Comparison of ENCODE assay signal across 1 cellular context in the genomic region with DNA sequence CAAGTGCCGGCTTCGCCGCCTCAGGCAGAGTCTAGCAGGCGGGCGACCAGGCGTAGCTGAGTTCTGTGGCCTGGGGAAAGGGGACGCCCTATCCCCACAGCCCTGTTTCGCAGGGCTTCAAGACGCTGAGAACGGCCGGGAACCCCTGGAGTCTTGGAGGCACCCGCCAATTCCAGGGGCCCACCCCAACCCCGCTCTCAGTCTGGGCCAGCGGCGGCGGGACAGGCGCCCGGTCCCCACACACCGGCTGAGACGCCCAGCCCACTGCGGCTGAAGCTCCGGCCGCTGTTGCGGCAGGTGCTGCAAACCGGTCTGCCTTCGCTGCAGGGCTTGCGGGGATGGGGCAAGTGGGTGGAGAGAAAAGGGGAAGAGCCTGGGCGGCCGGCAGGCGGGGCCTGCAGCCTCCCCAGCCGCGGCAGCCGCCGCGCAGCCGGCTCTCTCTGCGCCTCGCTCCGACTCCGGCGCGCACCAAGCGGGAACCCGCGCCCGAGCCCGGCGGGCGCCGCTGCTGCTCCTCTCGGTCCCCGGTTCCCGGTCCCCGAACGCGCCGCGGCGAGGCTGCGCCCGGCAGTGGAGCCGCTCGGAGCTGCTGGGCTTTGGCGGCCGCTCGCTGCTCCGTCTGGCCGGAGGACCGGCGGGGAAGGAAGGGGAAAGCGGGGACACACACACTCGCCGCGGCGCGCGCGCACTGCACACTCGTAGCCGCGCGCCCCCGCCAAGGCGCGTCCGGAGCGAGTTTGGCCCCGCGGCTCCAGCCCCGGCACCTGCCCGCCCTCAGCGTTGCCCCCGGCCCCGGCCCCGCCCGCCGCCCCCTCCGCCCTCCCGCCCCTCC.
TF ChIP-seq lines count a peak whose summit lies in the region.

A gene with protein sequence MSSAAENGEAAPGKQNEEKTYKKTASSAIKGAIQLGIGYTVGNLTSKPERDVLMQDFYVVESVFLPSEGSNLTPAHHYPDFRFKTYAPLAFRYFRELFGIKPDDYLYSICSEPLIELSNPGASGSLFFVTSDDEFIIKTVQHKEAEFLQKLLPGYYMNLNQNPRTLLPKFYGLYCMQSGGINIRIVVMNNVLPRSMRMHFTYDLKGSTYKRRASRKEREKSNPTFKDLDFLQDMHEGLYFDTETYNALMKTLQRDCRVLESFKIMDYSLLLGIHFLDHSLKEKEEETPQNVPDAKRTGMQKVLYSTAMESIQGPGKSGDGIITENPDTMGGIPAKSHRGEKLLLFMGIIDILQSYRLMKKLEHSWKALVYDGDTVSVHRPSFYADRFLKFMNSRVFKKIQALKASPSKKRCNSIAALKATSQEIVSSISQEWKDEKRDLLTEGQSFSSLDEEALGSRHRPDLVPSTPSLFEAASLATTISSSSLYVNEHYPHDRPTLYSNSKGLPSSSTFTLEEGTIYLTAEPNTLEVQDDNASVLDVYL (plus strand): TSS at position 437 of the 832 bp plus-strand sequence. CDS start 117,375 bp downstream, outside the sequence.

TF ChIP-seq in GM12878, 131 proteins besides CTCF, POLR2A, EP300 and RAD21 (continued from another document and continues in another):
- TF ChIP-seq, protein P1, sequence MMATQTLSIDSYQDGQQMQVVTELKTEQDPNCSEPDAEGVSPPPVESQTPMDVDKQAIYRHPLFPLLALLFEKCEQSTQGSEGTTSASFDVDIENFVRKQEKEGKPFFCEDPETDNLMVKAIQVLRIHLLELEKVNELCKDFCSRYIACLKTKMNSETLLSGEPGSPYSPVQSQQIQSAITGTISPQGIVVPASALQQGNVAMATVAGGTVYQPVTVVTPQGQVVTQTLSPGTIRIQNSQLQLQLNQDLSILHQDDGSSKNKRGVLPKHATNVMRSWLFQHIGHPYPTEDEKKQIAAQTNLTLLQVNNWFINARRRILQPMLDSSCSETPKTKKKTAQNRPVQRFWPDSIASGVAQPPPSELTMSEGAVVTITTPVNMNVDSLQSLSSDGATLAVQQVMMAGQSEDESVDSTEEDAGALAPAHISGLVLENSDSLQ (IDR thresholded peaks at IDR 0.05) = no peak
- TF ChIP-seq EGR1 (IDR thresholded peaks at IDR 0.05; ENCODE audit: borderline replicate concordance in 1 of 2, low read depth in 2 of 2, low read length in 2 of 2) (peak in 1 of 2 experiments; percentile 71; a peak in 1 of 3 replicates), ASH2L (IDR thresholded peaks at IDR 0.05; ENCODE audit: borderline replicate concordance, low read depth) (peak; percentile 44; the same call in 1 of the 2 replicates), TCF7 (IDR thresholded peaks at IDR 0.05; ENCODE audit: borderline replicate concordance) (no peak), BACH1 (IDR thresholded peaks at IDR 0.05; ENCODE audit: borderline replicate concordance) (peak; percentile 82), ZNF24 (IDR thresholded peaks at IDR 0.05) (peak; percentile 50; the same call in 1 of the 2 replicates), POLR2AphosphoS5 (IDR thresholded peaks at IDR 0.05; ENCODE audit: low read length) (0 out of 2 replicates have a peak, but pooled peaks have one; percentile 25), HDAC6 (IDR thresholded peaks at IDR 0.05; ENCODE audit: unreplicated experiment) (peak; percentile 97), IKZF1 (conservative IDR thresholded peaks at IDR 0.05) (peak; percentile 70), DPF2 (IDR thresholded peaks at IDR 0.05) (peak; percentile 76), NR2F1 (conservative IDR thresholded peaks at IDR 0.05) (0 out of 2 replicates have a peak, but pooled peaks have one; percentile 14), FOS (IDR thresholded peaks at IDR 0.05; ENCODE audit: borderline replicate concordance, extremely low read depth, insufficient read length) (no peak), MEF2B (IDR thresholded peaks at IDR 0.05; ENCODE audit: partially characterized antibody, poor library complexity, severe bottlenecking) (no peak), NFIC (IDR thresholded peaks at IDR 0.05; ENCODE audit: low read depth, low read length) (no peak), RELA (IDR thresholded peaks at IDR 0.05; ENCODE audit: borderline replicate concordance, partially characterized antibody) (no peak), LARP7 (IDR thresholded peaks at IDR 0.05) (peak; percentile 96), NR2C1 (IDR thresholded peaks at IDR 0.05) (no peak), NFYA (IDR thresholded peaks at IDR 0.05; ENCODE audit: borderline replicate concordance, low read depth, low read length) (no peak), EED (IDR thresholded peaks at IDR 0.05; ENCODE audit: low read depth) (peak; percentile 58), TAF1 (IDR thresholded peaks at IDR 0.05; ENCODE audit: borderline replicate concordance, low read depth, low read length) (peak; percentile 49; the same call in 1 of the 2 replicates), CBFB (IDR thresholded peaks at IDR 0.05; ENCODE audit: low read depth) (0 out of 2 replicates have a peak, but pooled peaks have one; percentile 28), SREBF1 (IDR thresholded peaks at IDR 0.05; ENCODE audit: low read length) (no peak), SPI1 (IDR thresholded peaks at IDR 0.05; ENCODE audit: borderline replicate concordance, insufficient read depth, low read depth, low read length) (peak; percentile 86)
- TF ChIP-seq, protein P2, sequence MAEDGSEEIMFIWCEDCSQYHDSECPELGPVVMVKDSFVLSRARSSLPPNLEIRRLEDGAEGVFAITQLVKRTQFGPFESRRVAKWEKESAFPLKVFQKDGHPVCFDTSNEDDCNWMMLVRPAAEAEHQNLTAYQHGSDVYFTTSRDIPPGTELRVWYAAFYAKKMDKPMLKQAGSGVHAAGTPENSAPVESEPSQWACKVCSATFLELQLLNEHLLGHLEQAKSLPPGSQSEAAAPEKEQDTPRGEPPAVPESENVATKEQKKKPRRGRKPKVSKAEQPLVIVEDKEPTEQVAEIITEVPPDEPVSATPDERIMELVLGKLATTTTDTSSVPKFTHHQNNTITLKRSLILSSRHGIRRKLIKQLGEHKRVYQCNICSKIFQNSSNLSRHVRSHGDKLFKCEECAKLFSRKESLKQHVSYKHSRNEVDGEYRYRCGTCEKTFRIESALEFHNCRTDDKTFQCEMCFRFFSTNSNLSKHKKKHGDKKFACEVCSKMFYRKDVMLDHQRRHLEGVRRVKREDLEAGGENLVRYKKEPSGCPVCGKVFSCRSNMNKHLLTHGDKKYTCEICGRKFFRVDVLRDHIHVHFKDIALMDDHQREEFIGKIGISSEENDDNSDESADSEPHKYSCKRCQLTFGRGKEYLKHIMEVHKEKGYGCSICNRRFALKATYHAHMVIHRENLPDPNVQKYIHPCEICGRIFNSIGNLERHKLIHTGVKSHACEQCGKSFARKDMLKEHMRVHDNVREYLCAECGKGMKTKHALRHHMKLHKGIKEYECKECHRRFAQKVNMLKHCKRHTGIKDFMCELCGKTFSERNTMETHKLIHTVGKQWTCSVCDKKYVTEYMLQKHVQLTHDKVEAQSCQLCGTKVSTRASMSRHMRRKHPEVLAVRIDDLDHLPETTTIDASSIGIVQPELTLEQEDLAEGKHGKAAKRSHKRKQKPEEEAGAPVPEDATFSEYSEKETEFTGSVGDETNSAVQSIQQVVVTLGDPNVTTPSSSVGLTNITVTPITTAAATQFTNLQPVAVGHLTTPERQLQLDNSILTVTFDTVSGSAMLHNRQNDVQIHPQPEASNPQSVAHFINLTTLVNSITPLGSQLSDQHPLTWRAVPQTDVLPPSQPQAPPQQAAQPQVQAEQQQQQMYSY (CRISPR knock-in tag; IDR thresholded peaks at IDR 0.05) = no peak
- TF ChIP-seq, protein P3, sequence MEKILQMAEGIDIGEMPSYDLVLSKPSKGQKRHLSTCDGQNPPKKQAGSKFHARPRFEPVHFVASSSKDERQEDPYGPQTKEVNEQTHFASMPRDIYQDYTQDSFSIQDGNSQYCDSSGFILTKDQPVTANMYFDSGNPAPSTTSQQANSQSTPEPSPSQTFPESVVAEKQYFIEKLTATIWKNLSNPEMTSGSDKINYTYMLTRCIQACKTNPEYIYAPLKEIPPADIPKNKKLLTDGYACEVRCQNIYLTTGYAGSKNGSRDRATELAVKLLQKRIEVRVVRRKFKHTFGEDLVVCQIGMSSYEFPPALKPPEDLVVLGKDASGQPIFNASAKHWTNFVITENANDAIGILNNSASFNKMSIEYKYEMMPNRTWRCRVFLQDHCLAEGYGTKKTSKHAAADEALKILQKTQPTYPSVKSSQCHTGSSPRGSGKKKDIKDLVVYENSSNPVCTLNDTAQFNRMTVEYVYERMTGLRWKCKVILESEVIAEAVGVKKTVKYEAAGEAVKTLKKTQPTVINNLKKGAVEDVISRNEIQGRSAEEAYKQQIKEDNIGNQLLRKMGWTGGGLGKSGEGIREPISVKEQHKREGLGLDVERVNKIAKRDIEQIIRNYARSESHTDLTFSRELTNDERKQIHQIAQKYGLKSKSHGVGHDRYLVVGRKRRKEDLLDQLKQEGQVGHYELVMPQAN (conservative IDR thresholded peaks at IDR 0.05) = peak; percentile 62; the same call in 1 of the 2 replicates
- TF ChIP-seq, protein P4, sequence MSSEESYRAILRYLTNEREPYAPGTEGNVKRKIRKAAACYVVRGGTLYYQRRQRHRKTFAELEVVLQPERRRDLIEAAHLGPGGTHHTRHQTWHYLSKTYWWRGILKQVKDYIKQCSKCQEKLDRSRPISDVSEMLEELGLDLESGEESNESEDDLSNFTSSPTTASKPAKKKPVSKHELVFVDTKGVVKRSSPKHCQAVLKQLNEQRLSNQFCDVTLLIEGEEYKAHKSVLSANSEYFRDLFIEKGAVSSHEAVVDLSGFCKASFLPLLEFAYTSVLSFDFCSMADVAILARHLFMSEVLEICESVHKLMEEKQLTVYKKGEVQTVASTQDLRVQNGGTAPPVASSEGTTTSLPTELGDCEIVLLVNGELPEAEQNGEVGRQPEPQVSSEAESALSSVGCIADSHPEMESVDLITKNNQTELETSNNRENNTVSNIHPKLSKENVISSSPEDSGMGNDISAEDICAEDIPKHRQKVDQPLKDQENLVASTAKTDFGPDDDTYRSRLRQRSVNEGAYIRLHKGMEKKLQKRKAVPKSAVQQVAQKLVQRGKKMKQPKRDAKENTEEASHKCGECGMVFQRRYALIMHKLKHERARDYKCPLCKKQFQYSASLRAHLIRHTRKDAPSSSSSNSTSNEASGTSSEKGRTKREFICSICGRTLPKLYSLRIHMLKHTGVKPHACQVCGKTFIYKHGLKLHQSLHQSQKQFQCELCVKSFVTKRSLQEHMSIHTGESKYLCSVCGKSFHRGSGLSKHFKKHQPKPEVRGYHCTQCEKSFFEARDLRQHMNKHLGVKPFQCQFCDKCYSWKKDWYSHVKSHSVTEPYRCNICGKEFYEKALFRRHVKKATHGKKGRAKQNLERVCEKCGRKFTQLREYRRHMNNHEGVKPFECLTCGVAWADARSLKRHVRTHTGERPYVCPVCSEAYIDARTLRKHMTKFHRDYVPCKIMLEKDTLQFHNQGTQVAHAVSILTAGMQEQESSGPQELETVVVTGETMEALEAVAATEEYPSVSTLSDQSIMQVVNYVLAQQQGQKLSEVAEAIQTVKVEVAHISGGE (CRISPR knock-in tag; IDR thresholded peaks at IDR 0.05) = peak; percentile 61
- TF ChIP-seq, protein P5, sequence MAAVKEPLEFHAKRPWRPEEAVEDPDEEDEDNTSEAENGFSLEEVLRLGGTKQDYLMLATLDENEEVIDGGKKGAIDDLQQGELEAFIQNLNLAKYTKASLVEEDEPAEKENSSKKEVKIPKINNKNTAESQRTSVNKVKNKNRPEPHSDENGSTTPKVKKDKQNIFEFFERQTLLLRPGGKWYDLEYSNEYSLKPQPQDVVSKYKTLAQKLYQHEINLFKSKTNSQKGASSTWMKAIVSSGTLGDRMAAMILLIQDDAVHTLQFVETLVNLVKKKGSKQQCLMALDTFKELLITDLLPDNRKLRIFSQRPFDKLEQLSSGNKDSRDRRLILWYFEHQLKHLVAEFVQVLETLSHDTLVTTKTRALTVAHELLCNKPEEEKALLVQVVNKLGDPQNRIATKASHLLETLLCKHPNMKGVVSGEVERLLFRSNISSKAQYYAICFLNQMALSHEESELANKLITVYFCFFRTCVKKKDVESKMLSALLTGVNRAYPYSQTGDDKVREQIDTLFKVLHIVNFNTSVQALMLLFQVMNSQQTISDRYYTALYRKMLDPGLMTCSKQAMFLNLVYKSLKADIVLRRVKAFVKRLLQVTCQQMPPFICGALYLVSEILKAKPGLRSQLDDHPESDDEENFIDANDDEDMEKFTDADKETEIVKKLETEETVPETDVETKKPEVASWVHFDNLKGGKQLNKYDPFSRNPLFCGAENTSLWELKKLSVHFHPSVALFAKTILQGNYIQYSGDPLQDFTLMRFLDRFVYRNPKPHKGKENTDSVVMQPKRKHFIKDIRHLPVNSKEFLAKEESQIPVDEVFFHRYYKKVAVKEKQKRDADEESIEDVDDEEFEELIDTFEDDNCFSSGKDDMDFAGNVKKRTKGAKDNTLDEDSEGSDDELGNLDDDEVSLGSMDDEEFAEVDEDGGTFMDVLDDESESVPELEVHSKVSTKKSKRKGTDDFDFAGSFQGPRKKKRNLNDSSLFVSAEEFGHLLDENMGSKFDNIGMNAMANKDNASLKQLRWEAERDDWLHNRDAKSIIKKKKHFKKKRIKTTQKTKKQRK (IDR thresholded peaks at IDR 0.05; ENCODE audit: low read depth, low read length) = no peak
- TF ChIP-seq, protein P6, sequence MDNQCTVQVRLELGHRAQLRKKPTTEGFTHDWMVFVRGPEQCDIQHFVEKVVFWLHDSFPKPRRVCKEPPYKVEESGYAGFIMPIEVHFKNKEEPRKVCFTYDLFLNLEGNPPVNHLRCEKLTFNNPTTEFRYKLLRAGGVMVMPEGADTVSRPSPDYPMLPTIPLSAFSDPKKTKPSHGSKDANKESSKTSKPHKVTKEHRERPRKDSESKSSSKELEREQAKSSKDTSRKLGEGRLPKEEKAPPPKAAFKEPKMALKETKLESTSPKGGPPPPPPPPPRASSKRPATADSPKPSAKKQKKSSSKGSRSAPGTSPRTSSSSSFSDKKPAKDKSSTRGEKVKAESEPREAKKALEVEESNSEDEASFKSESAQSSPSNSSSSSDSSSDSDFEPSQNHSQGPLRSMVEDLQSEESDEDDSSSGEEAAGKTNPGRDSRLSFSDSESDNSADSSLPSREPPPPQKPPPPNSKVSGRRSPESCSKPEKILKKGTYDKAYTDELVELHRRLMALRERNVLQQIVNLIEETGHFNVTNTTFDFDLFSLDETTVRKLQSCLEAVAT (IDR thresholded peaks at IDR 0.05) = no peak
- TF ChIP-seq, protein P7, sequence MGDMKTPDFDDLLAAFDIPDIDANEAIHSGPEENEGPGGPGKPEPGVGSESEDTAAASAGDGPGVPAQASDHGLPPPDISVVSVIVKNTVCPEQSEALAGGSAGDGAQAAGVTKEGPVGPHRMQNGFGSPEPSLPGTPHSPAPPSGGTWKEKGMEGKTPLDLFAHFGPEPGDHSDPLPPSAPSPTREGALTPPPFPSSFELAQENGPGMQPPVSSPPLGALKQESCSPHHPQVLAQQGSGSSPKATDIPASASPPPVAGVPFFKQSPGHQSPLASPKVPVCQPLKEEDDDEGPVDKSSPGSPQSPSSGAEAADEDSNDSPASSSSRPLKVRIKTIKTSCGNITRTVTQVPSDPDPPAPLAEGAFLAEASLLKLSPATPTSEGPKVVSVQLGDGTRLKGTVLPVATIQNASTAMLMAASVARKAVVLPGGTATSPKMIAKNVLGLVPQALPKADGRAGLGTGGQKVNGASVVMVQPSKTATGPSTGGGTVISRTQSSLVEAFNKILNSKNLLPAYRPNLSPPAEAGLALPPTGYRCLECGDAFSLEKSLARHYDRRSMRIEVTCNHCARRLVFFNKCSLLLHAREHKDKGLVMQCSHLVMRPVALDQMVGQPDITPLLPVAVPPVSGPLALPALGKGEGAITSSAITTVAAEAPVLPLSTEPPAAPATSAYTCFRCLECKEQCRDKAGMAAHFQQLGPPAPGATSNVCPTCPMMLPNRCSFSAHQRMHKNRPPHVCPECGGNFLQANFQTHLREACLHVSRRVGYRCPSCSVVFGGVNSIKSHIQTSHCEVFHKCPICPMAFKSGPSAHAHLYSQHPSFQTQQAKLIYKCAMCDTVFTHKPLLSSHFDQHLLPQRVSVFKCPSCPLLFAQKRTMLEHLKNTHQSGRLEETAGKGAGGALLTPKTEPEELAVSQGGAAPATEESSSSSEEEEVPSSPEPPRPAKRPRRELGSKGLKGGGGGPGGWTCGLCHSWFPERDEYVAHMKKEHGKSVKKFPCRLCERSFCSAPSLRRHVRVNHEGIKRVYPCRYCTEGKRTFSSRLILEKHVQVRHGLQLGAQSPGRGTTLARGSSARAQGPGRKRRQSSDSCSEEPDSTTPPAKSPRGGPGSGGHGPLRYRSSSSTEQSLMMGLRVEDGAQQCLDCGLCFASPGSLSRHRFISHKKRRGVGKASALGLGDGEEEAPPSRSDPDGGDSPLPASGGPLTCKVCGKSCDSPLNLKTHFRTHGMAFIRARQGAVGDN (IDR thresholded peaks at IDR 0.05) = peak; percentile 37; the same call in 1 of the 2 replicates
